ENCODE assay signal across 23 cellular contexts in the genomic region with DNA sequence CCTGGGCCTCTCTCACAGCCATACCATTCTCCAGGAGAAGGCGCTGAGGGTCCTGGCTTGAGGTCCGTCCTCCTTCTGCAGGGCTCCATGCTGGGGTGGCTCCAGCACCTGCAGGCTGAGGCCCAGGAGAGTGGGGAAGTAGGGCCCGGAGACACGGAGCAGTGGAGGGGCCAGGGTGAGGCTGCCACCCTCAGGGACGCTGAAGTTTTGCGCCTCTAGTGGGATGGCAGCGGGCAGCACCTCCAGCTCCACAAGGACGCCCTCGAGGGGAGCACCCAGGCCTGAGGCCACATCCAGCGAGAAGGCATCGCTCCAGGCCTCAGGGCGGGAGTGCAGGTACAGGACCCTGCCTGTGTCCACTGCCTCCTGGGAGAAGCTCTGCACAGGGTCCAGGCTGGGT. TPM values are rescaled to one million over a fixed set of nuclear protein-coding genes. Genes with fewer than 3 reads are reported as not detected.
"Had no signal": no experiment of that assay in that cellular context is flagged by ENCODE, and none has a peak within 500 bp of the region (broad histone marks: within the 10 kb centered on the region; RNA-seq: fewer than 3 reads in every experiment).

No MANE protein-coding gene starts in this region.

- H3K4me1 Mint-ChIP-seq: activated CD4-positive, alpha-beta T cell treated with anti-CD3 and anti-CD28 coated beads, Interleukin-2, amount 10 ng/mL, durations not matched to agents 7 days and 5 days; activated CD8-positive, alpha-beta memory T cell treated with anti-CD3 and anti-CD28 coated beads, Interleukin-2, amount 10 ng/mL, durations not matched to agents 7 days and 5 days; activated naive CD8-positive, alpha-beta T cell treated with anti-CD3 and anti-CD28 coated beads, Interleukin-2, amount 50 U/mL, for 24 hours; immature natural killer cell had no signal

- H3K36me3 Mint-ChIP-seq: activated CD8-positive, alpha-beta memory T cell treated with anti-CD3 and anti-CD28 coated beads, Interleukin-2, amount 10 ng/mL, durations not matched to agents 7 days and 5 days; immature natural killer cell; naive thymus-derived CD4-positive, alpha-beta T cell; stimulated activated naive B cell treated with anti-CD40 and anti-IgM and Interleukin-4, amounts not matched to agents 10 μg/mL and 1 μg/mL and 100 μg/mL, for 72 hours had no signal

- H3K4me3 ChIP-seq: body of pancreas, heart right ventricle, lung, transverse colon, uterus had no signal

- DNase-seq: activated CD4-positive, alpha-beta T cell treated with anti-CD3 and anti-CD28 coated beads, Interleukin-2, amount 10 ng/mL, durations not matched to agents 7 days and 5 days; activated CD4-positive, CD25-positive, alpha-beta regulatory T cell treated with anti-CD3 and anti-CD28 coated beads, Interleukin-2, amount 50 U/mL, for 72 hours; activated CD8-positive, alpha-beta memory T cell treated with anti-CD3 and anti-CD28 coated beads, Interleukin-2, amount 10 ng/mL, durations not matched to agents 7 days and 5 days; activated CD8-positive, alpha-beta T cell treated with anti-CD3 and anti-CD28 coated beads for 36 hours; activated gamma-delta T cell; activated naive CD4-positive, alpha-beta T cell treated with anti-CD3 and anti-CD28 coated beads, Interleukin-2, amount 50 U/mL, for 16 hours; activated naive CD8-positive, alpha-beta T cell treated with anti-CD3 and anti-CD28 coated beads, Interleukin-2, amount 50 U/mL, for 24 hours; activated T-cell treated with anti-CD3 and anti-CD28 coated beads for 4 hours; body of pancreas; effector CD4-positive, alpha-beta T cell; heart right ventricle; immature natural killer cell; naive thymus-derived CD4-positive, alpha-beta T cell; stimulated activated CD4-positive, alpha-beta T cell treated with anti-CD3 and anti-CD28 coated beads, Interleukin-2, amount 100 ng/mL, for 48 hours; stimulated activated CD8-positive, alpha-beta memory T cell treated with anti-CD3 and anti-CD28 coated beads, Interleukin-4, amount 100 ng/mL, for 48 hours; stimulated activated naive B cell treated with anti-CD40 and anti-IgM and Interleukin-4, amounts not matched to agents 10 μg/mL and 1 μg/mL and 100 μg/mL, for 72 hours; transverse colon; uterus; WERI-Rb-1 had no signal

- H3K4me1 ChIP-seq: uterus had no signal

- H3K27ac ChIP-seq: body of pancreas, heart right ventricle, transverse colon, uterus, WERI-Rb-1 had no signal

- H3K27me3 Mint-ChIP-seq: activated CD4-positive, alpha-beta T cell treated with anti-CD3 and anti-CD28 coated beads, Interleukin-2, amount 10 ng/mL, durations not matched to agents 7 days and 5 days; activated CD8-positive, alpha-beta memory T cell treated with anti-CD3 and anti-CD28 coated beads, Interleukin-2, amount 10 ng/mL, durations not matched to agents 7 days and 5 days; activated CD8-positive, alpha-beta T cell treated with anti-CD3 and anti-CD28 coated beads for 36 hours; activated naive CD8-positive, alpha-beta T cell treated with anti-CD3 and anti-CD28 coated beads, Interleukin-2, amount 50 U/mL, for 24 hours; naive thymus-derived CD4-positive, alpha-beta T cell had no signal

- H3K27me3 ChIP-seq: body of pancreas, heart right ventricle, transverse colon, uterus had no signal

- H3K27ac Mint-ChIP-seq: activated CD4-positive, alpha-beta T cell treated with anti-CD3 and anti-CD28 coated beads, Interleukin-2, amount 10 ng/mL, durations not matched to agents 7 days and 5 days; activated CD8-positive, alpha-beta memory T cell treated with anti-CD3 and anti-CD28 coated beads, Interleukin-2, amount 10 ng/mL, durations not matched to agents 7 days and 5 days; activated CD8-positive, alpha-beta T cell treated with anti-CD3 and anti-CD28 coated beads for 36 hours; activated naive CD8-positive, alpha-beta T cell treated with anti-CD3 and anti-CD28 coated beads, Interleukin-2, amount 50 U/mL, for 24 hours; dendritic cell treated with granulocyte-macrophage colony-stimulating factor and Interleukin-4, amounts not matched to agents 40 ng/mL and 50 ng/mL, for 4 days; immature natural killer cell; naive thymus-derived CD4-positive, alpha-beta T cell; stimulated activated naive B cell treated with anti-CD40 and anti-IgM and Interleukin-4, amounts not matched to agents 10 μg/mL and 1 μg/mL and 100 μg/mL, for 72 hours had no signal

- H3K4me3 Mint-ChIP-seq: activated CD4-positive, alpha-beta T cell treated with anti-CD3 and anti-CD28 coated beads, Interleukin-2, amount 10 ng/mL, durations not matched to agents 7 days and 5 days; activated CD8-positive, alpha-beta memory T cell treated with anti-CD3 and anti-CD28 coated beads, Interleukin-2, amount 10 ng/mL, durations not matched to agents 7 days and 5 days; activated CD8-positive, alpha-beta T cell treated with anti-CD3 and anti-CD28 coated beads for 36 hours; activated naive CD8-positive, alpha-beta T cell treated with anti-CD3 and anti-CD28 coated beads, Interleukin-2, amount 50 U/mL, for 24 hours; dendritic cell treated with granulocyte-macrophage colony-stimulating factor and Interleukin-4, amounts not matched to agents 40 ng/mL and 50 ng/mL, for 4 days; immature natural killer cell; naive thymus-derived CD4-positive, alpha-beta T cell; neural crest cell; stimulated activated naive B cell treated with anti-CD40 and anti-IgM and Interleukin-4, amounts not matched to agents 10 μg/mL and 1 μg/mL and 100 μg/mL, for 72 hours had no signal

- H3K9me3 ChIP-seq: body of pancreas, heart right ventricle, transverse colon, uterus had no signal

- H3K9me3 Mint-ChIP-seq: activated CD4-positive, alpha-beta T cell treated with anti-CD3 and anti-CD28 coated beads, Interleukin-2, amount 10 ng/mL, durations not matched to agents 7 days and 5 days; activated CD8-positive, alpha-beta T cell treated with anti-CD3 and anti-CD28 coated beads for 36 hours; activated naive CD8-positive, alpha-beta T cell treated with anti-CD3 and anti-CD28 coated beads, Interleukin-2, amount 50 U/mL, for 24 hours; dendritic cell treated with granulocyte-macrophage colony-stimulating factor and Interleukin-4, amounts not matched to agents 40 ng/mL and 50 ng/mL, for 4 days; immature natural killer cell; naive thymus-derived CD4-positive, alpha-beta T cell; neural crest cell; stimulated activated naive B cell treated with anti-CD40 and anti-IgM and Interleukin-4, amounts not matched to agents 10 μg/mL and 1 μg/mL and 100 μg/mL, for 72 hours had no signal

- ATAC-seq: activated CD8-positive, alpha-beta memory T cell treated with anti-CD3 and anti-CD28 coated beads, Interleukin-2, amount 10 ng/mL, durations not matched to agents 7 days and 5 days; activated CD8-positive, alpha-beta T cell treated with anti-CD3 and anti-CD28 coated beads for 36 hours; activated naive CD8-positive, alpha-beta T cell treated with anti-CD3 and anti-CD28 coated beads, Interleukin-2, amount 50 U/mL, for 24 hours; body of pancreas; heart right ventricle; left lobe of liver; naive thymus-derived CD4-positive, alpha-beta T cell had no signal

- H3K36me3 ChIP-seq: transverse colon, uterus had no signal

RNA-seq across cellular contexts. Expression of a gene that starts 27.5 kb away (rescaled TPM):
- total RNA-seq: activated CD4-positive, alpha-beta T cell treated with anti-CD3 and anti-CD28 coated beads, Interleukin-2, amount 10 ng/mL, durations not matched to agents 7 days and 5 days; activated CD8-positive, alpha-beta T cell treated with anti-CD3 and anti-CD28 coated beads for 36 hours; naive thymus-derived CD4-positive, alpha-beta T cell had no signal
